In the genomic region with DNA sequence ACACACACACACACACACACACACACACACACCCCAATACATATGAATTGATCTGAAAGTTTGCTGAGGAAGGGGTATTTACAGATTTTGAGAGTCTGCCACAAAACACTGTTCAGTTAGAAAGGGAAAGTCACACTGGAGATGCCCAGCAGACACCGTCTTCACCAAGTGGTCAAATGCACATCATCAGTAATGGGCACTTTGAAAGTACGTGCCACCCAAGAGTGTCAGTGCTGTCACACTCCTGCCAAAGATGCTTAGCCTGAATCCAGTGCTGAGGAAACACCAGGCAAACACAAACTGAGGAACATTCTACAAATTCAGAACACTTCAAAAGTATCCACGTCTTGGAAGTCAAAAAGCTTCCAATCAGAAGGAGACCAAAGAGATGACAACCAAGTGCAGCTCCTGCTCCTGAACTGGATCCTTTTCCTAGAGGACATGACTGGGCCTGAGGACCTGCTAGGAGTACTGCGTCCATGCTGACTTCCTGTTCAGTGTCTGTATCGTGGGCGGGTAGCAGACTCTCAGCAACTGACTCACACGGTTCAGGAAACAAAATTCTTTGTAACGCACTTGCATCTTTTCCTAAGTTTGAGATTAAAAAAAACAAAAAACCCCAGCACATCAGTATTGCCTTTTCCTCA, we compare ENCODE assay signal across 8 cellular contexts. TPM values are rescaled to one million over a fixed set of nuclear protein-coding genes. Genes with fewer than 3 reads are reported as not detected.
DNase-seq lines count a peak whose midpoint lies in the region; ATAC-seq lines count a peak whose summit lies in the region.

No MANE protein-coding gene starts in this region.

- H3K4me3 ChIP-seq in MG63 = no peak overlapping the region

- no peaks in the 10 kb centered on the region for H3K27me3 Mint-ChIP-seq in activated naive CD8-positive, alpha-beta T cell treated with anti-CD3 and anti-CD28 coated beads, Interleukin-2, amount 10 ng/mL, durations not matched to agents 7 days and 5 days
- H3K27me3 Mint-ChIP-seq in stimulated activated naive CD8-positive, alpha-beta T cell treated with anti-CD3 and anti-CD28 coated beads, Interleukin-15, Interleukin-2, amounts not matched to agents 100 ng/mL and 50 ng/mL, for 24 hours = no peaks in the 10 kb centered on the region

- H3K4me1 Mint-ChIP-seq in activated naive CD8-positive, alpha-beta T cell treated with anti-CD3 and anti-CD28 coated beads, Interleukin-2, amount 10 ng/mL, durations not matched to agents 7 days and 5 days = peaks cover 6% of the 10 kb centered on the region
- peaks cover 16% of the 10 kb centered on the region for H3K4me1 Mint-ChIP-seq in stimulated activated naive CD8-positive, alpha-beta T cell treated with anti-CD3 and anti-CD28 coated beads, Interleukin-15, Interleukin-2, amounts not matched to agents 100 ng/mL and 50 ng/mL, for 24 hours (ENCODE audit: low read depth)

- POLR2A ChIA-PET in activated naive CD8-positive, alpha-beta T cell treated with anti-CD3 and anti-CD28 coated beads, Interleukin-2, amount 10 ng/mL, durations not matched to agents 7 days and 5 days (lab: Charles Lee) = no interaction called here

- H3K27me3 ChIP-seq in MG63 = no peaks in the 10 kb centered on the region

- ATAC-seq in activated naive CD8-positive, alpha-beta T cell treated with anti-CD3 and anti-CD28 coated beads, Interleukin-2, amount 10 ng/mL, durations not matched to agents 7 days and 5 days (ENCODE audit: low read depth) = no peak
- ATAC-seq in HG02981 (IDR thresholded peaks at IDR 0.05; ENCODE audit: unreplicated experiment) (no peak), GM21717 (IDR thresholded peaks at IDR 0.05; ENCODE audit: unreplicated experiment) (no peak)

- H3K36me3 Mint-ChIP-seq in activated naive CD8-positive, alpha-beta T cell treated with anti-CD3 and anti-CD28 coated beads, Interleukin-2, amount 10 ng/mL, durations not matched to agents 7 days and 5 days = peaks cover 18% of the 10 kb centered on the region
- peaks cover 58% of the 10 kb centered on the region for H3K36me3 Mint-ChIP-seq in stimulated activated naive CD8-positive, alpha-beta T cell treated with anti-CD3 and anti-CD28 coated beads, Interleukin-15, Interleukin-2, amounts not matched to agents 100 ng/mL and 50 ng/mL, for 24 hours (ENCODE audit: low read depth)

- no peaks in the 10 kb centered on the region for H3K9me3 Mint-ChIP-seq in activated naive CD8-positive, alpha-beta T cell treated with anti-CD3 and anti-CD28 coated beads, Interleukin-2, amount 10 ng/mL, durations not matched to agents 7 days and 5 days
- no peaks in the 10 kb centered on the region for H3K9me3 Mint-ChIP-seq in stimulated activated naive CD8-positive, alpha-beta T cell treated with anti-CD3 and anti-CD28 coated beads, Interleukin-15, Interleukin-2, amounts not matched to agents 100 ng/mL and 50 ng/mL, for 24 hours

- DNase-seq in activated T-cell treated with anti-CD3 and anti-CD28 coated beads for 4 hours (peak; percentile 16), islet precursor cell (peak; percentile 38), MG63 (no peak)
- no peak for DNase-seq in activated T-cell treated with anti-CD3 and anti-CD28 coated beads, Interleukin-2, amount 50 U/mL, for 1 hour
- no peak for DNase-seq in activated naive CD8-positive, alpha-beta T cell treated with anti-CD3 and anti-CD28 coated beads, Interleukin-2, amount 10 ng/mL, durations not matched to agents 7 days and 5 days

- H3K27ac Mint-ChIP-seq in activated naive CD8-positive, alpha-beta T cell treated with anti-CD3 and anti-CD28 coated beads, Interleukin-2, amount 10 ng/mL, durations not matched to agents 7 days and 5 days = peak overlapping the region; percentile 67
- H3K27ac Mint-ChIP-seq in stimulated activated naive CD8-positive, alpha-beta T cell treated with anti-CD3 and anti-CD28 coated beads, Interleukin-15, Interleukin-2, amounts not matched to agents 100 ng/mL and 50 ng/mL, for 24 hours = peak overlapping the region; percentile 92

- H3K36me3 ChIP-seq in MG63 = peaks cover 20% of the 10 kb centered on the region

- H3K9me3 ChIP-seq in MG63 = no peaks in the 10 kb centered on the region

- no peak overlapping the region for H3K4me3 Mint-ChIP-seq in activated naive CD8-positive, alpha-beta T cell treated with anti-CD3 and anti-CD28 coated beads, Interleukin-2, amount 10 ng/mL, durations not matched to agents 7 days and 5 days
- no peak overlapping the region for H3K4me3 Mint-ChIP-seq in stimulated activated naive CD8-positive, alpha-beta T cell treated with anti-CD3 and anti-CD28 coated beads, Interleukin-15, Interleukin-2, amounts not matched to agents 100 ng/mL and 50 ng/mL, for 24 hours

RNA-seq across cellular contexts. Expression of a gene that starts 18.6 kb away (rescaled TPM):
- total RNA-seq in activated naive CD8-positive, alpha-beta T cell treated with anti-CD3 and anti-CD28 coated beads, Interleukin-2, amount 10 ng/mL, durations not matched to agents 7 days and 5 days = 10 to 100 TPM; 71.2 to 75.2 TPM
- 135 and 215 TPM in 2 replicates for total RNA-seq in MG63 (2014; rRNA removed; shearing (Covaris generic); ENCODE audit: low replicate concordance)

RNA-seq across cellular contexts. Expression of a gene that starts 56.8 kb away (rescaled TPM):
- total RNA-seq in activated naive CD8-positive, alpha-beta T cell treated with anti-CD3 and anti-CD28 coated beads, Interleukin-2, amount 10 ng/mL, durations not matched to agents 7 days and 5 days = 10 to 100 TPM; 25.4 TPM
- 5.5 and 7.1 TPM in 2 replicates for total RNA-seq in MG63 (2014; rRNA removed; shearing (Covaris generic); ENCODE audit: low replicate concordance)

Comparison
In these comparisons a context has a peak if more than half of its experiments do, and no peak if none do; other contexts are left out.
1. DNase-seq: peak in activated T-cell treated with anti-CD3 and anti-CD28 coated beads for 4 hours (single experiment) and islet precursor cell (single experiment); none in activated T-cell treated with anti-CD3 and anti-CD28 coated beads, Interleukin-2, amount 50 U/mL, for 1 hour (single experiment), activated naive CD8-positive, alpha-beta T cell treated with anti-CD3 and anti-CD28 coated beads, Interleukin-2, amount 10 ng/mL, durations not matched to agents 7 days and 5 days (single experiment) and MG63 (single experiment).